ENCODE assay signal across 15 cellular contexts in the genomic region with DNA sequence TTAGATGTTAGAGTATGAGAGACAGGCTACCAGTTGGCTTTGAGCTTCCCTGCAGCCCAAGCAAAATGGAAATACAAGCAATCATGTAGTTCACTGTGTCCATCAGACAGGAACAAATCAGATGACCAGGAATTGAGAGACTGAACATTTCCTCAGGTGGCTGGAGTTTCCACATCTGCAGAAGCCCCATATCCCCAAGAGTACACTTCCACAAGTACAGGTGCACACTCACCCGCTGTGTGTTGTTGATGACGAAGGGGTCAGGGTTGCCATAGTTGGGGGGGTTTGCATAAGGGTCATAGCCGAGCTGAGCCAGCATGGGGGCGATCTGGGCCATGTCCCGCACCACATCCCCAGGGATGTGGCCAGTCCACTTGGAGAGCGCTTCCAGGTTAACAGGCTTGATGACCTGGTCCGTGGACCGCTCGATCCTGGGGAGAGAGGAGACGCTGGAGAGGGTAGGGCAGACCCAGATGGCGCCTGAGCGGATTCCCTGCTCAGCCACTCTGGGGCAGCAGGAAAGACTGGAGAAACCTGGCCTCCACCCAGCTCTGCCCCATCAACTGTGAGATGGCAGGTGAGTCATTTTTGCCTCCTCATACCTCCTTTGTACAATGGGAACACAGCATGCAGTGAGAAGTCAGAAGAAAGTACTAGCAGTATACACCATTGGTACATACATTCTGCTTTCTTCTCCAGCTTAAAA. TPM values are rescaled to one million over a fixed set of nuclear protein-coding genes. Genes with fewer than 3 reads are reported as not detected.
DNase-seq lines count a peak whose midpoint lies in the region; ATAC-seq and TF ChIP-seq lines count a peak whose summit lies in the region.
"Had no signal": no experiment of that assay in that cellular context is flagged by ENCODE, and none has a peak within 500 bp of the region (broad histone marks: within the 10 kb centered on the region; RNA-seq: fewer than 3 reads in every experiment).

No MANE protein-coding gene starts in this region.

- H3K27me3 Mint-ChIP-seq in effector memory CD8-positive, alpha-beta T cell = no peaks in the 10 kb centered on the region
- H3K27me3 Mint-ChIP-seq: activated naive CD4-positive, alpha-beta T cell treated with anti-CD3 and anti-CD28 coated beads, Interleukin-2, amount 50 U/mL, for 24 hours had no signal

- H3K4me3 Mint-ChIP-seq in effector memory CD8-positive, alpha-beta T cell = no peak overlapping the region
- H3K4me3 Mint-ChIP-seq: activated naive CD4-positive, alpha-beta T cell treated with anti-CD3 and anti-CD28 coated beads, Interleukin-2, amount 50 U/mL, for 24 hours; T-helper 1 cell treated with Interleukin-12 subunit alpha and Interleukin-12 subunit beta and Interleukin-4 antibody, amounts not matched to agents 30 μg/mL and 1 μg/mL, for 36 hours had no signal

- H3K9me3 Mint-ChIP-seq in effector memory CD8-positive, alpha-beta T cell = no peaks in the 10 kb centered on the region
- H3K9me3 Mint-ChIP-seq: activated naive CD4-positive, alpha-beta T cell treated with anti-CD3 and anti-CD28 coated beads, Interleukin-2, amount 50 U/mL, for 24 hours; T-helper 1 cell treated with Interleukin-12 subunit alpha and Interleukin-12 subunit beta and Interleukin-4 antibody, amounts not matched to agents 30 μg/mL and 1 μg/mL, for 36 hours had no signal

- H3K36me3 ChIP-seq in GM06990 (ENCODE audit: control insufficient read depth, insufficient read depth, low read length) (peaks cover 9% of the 10 kb centered on the region), OCI-LY1 (ENCODE audit: insufficient read depth, low read length) (peaks cover 62% of the 10 kb centered on the region), psoas muscle (ENCODE audit: insufficient read depth in 1 of 2, low read depth in 1 of 2) (peaks cover 3 to 84% of the 10 kb centered on the region in 2 donors)
- H3K36me3 ChIP-seq: HAP-1 had no signal

- H3K9ac ChIP-seq in OCI-LY1 (ENCODE audit: low read length) = peak overlapping the region; percentile 97

- H2AFZ ChIP-seq in OCI-LY1 (ENCODE audit: low read length) = no peak overlapping the region

- no peaks in the 10 kb centered on the region for H4K20me1 ChIP-seq in OCI-LY1 (ENCODE audit: insufficient read depth, low read length)

- intact Hi-C loops in psoas muscle (cut with DNase I) = no loop called here

- DNase-seq in GM06990 (ENCODE audit: extremely low read depth, insufficient read length) = peak; percentile 18
- DNase-seq in effector memory CD8-positive, alpha-beta T cell = no peak
- no peak for DNase-seq in psoas muscle
- no peak for DNase-seq in HuH-7 (ENCODE audit: low spot score)
- DNase-seq: NCI-H2029 treated with DMSO at 0.1 percent for 48 hours, NCI-H774, RPMI8226, substantia nigra had no signal

- H3K79me2 ChIP-seq in OCI-LY1 (ENCODE audit: insufficient read depth, low read length) = no peaks in the 10 kb centered on the region; the same call in 1 of the 2 replicates

- peaks cover 62% of the 10 kb centered on the region for H3K4me1 ChIP-seq in OCI-LY1 (ENCODE audit: insufficient read depth, low read length, severe bottlenecking)
- H3K4me1 ChIP-seq in psoas muscle = peaks cover 21% of the 10 kb centered on the region
- H3K4me1 ChIP-seq: HAP-1 had no signal

- H3K4me1 Mint-ChIP-seq in effector memory CD8-positive, alpha-beta T cell (ENCODE audit: low read depth in 2 of 2) = peaks cover 11 to 27% of the 10 kb centered on the region in 2 donors

- H3K27ac ChIP-seq in OCI-LY1 (ENCODE audit: low read depth, low read length, poor library complexity, severe bottlenecking) (peak overlapping the region; percentile 100), psoas muscle (no peak overlapping the region)

- 90 to 93% (median 91%) methylated on average over 12 of the region's 12 CpGs for WGBS in psoas muscle, 3 donors

- TF ChIP-seq CTCF in GM06990 (IDR thresholded peaks at IDR 0.05; ENCODE audit: insufficient read depth, low read length, poor library complexity, severe bottlenecking) = no peak
- no peak for TF ChIP-seq CTCF in OCI-LY1 (IDR thresholded peaks at IDR 0.05; ENCODE audit: low read length)
- no peak for TF ChIP-seq CTCF in psoas muscle (IDR thresholded peaks at IDR 0.05)

- H3K36me3 Mint-ChIP-seq in effector memory CD8-positive, alpha-beta T cell (ENCODE audit: insufficient read depth) = peaks cover 80% of the 10 kb centered on the region

- no peaks in the 10 kb centered on the region for H3K9me3 ChIP-seq in OCI-LY1 (ENCODE audit: low read length)
- no peaks in the 10 kb centered on the region for H3K9me3 ChIP-seq in psoas muscle
- H3K9me3 ChIP-seq: HAP-1 had no signal

- H3F3A ChIP-seq in OCI-LY1 (ENCODE audit: insufficient read depth, low read length) = peaks cover 17% of the 10 kb centered on the region

- no peak for ATAC-seq in effector memory CD8-positive, alpha-beta T cell (replicated peaks)
- ATAC-seq in psoas muscle (peak; percentile 11 to 68 (median 48)), GM21526 (IDR thresholded peaks at IDR 0.05; ENCODE audit: low FRiP score, unreplicated experiment) (no peak), HG02610 (IDR thresholded peaks at IDR 0.05; ENCODE audit: unreplicated experiment) (no peak), HG02840 (IDR thresholded peaks at IDR 0.05; ENCODE audit: low FRiP score, unreplicated experiment) (no peak)

- H3K4me2 ChIP-seq in OCI-LY1 (ENCODE audit: low read length) = peak overlapping the region; percentile 92

- H3K9me2 ChIP-seq in OCI-LY1 (ENCODE audit: low read depth, low read length) = no peaks in the 10 kb centered on the region

- H3K27me3 ChIP-seq in GM06990 (replicated peaks; ENCODE audit: control insufficient read depth, insufficient read depth, low read length) (no peaks in the 10 kb centered on the region), OCI-LY1 (ENCODE audit: insufficient read depth, low read length) (no peaks in the 10 kb centered on the region), psoas muscle (ENCODE audit: insufficient read depth in 3 of 3, low read length in 2 of 3) (no peaks in the 10 kb centered on the region)

- no peak overlapping the region for H3K4me3 ChIP-seq in GM06990 (replicated peaks; ENCODE audit: low read depth, low read length)
- H3K4me3 ChIP-seq in OCI-LY1 (ENCODE audit: low read depth, low read length, poor library complexity, severe bottlenecking) = peak overlapping the region; percentile 12
- H3K4me3 ChIP-seq in psoas muscle = no peak overlapping the region
- H3K4me3 ChIP-seq: HAP-1 had no signal

- H3K27ac Mint-ChIP-seq in effector memory CD8-positive, alpha-beta T cell = peak overlapping the region; percentile 64 to 83
- H3K27ac Mint-ChIP-seq: activated naive CD4-positive, alpha-beta T cell treated with anti-CD3 and anti-CD28 coated beads, Interleukin-2, amount 50 U/mL, for 24 hours had no signal

RNA-seq across cellular contexts. Expression of gene TFIP11, which starts 23.9 kb away (rescaled TPM):
- total RNA-seq in psoas muscle = 10 to 100 TPM; 29.1 to 48.6 (median 33.5) TPM
- 10 to 100 TPM; 28.8 to 56.1 (median 37.8) TPM for polyA plus RNA-seq in psoas muscle

RNA-seq across cellular contexts. Expression of gene SRRD, which starts 52.5 kb away (rescaled TPM):
- 10 to 100 TPM; 25.4 to 36.6 (median 28.9) TPM for total RNA-seq in psoas muscle
- 10 to 100 TPM; 36.1 to 51.2 (median 38.3) TPM for polyA plus RNA-seq in psoas muscle

RNA-seq across cellular contexts. Expression of gene HPS4, which starts 52.6 kb away (rescaled TPM):
- total RNA-seq in psoas muscle = 10 to 100 TPM in 3 of 4 donors, 1 to 10 TPM in 1; 7.4 to 12.5 (median 10.4) TPM
- polyA plus RNA-seq in psoas muscle = 10 to 100 TPM in 1 of 3 donors, 1 to 10 TPM in 2; 5.8 to 13.9 (median 6.4) TPM

RNA-seq across cellular contexts. Expression of gene TPST2, which starts 53.7 kb away (rescaled TPM):
- 10 to 100 TPM; 22.1 to 41.3 (median 28.5) TPM for total RNA-seq in psoas muscle
- 10 to 100 TPM; 30.5 to 76.4 (median 46.9) TPM for polyA plus RNA-seq in psoas muscle

Comparison
In these comparisons a context has a peak if more than half of its experiments do, and no peak if none do; other contexts are left out.
1. ATAC-seq: peak in psoas muscle (4 of 4); none in effector memory CD8-positive, alpha-beta T cell (single experiment), GM21526 (single experiment), HG02610 (single experiment) and HG02840 (single experiment).